ENCODE assay signal across 8 cellular contexts in genomic region chr17:67376892-67377726, GRCh38. TPM values are rescaled to one million over a fixed set of nuclear protein-coding genes. Genes with fewer than 3 reads are reported as not detected.
DNase-seq lines count a peak whose midpoint lies in the region; ATAC-seq and TF ChIP-seq lines count a peak whose summit lies in the region.

Gene PITPNC1 (plus strand): TSS chr17:67377281.

- H3K27me3 ChIP-seq in Panc1 (ENCODE audit: control insufficient read depth, insufficient read depth, low read length) (no peaks in the 10 kb centered on the region), esophagus (ENCODE audit: control insufficient read depth in 1 of 2, insufficient read depth in 2 of 2, low read length in 2 of 2) (no peaks in the 10 kb centered on the region), muscle layer of colon (ENCODE audit: control insufficient read depth in 1 of 2, insufficient read depth in 2 of 2, low read length in 2 of 2) (no peaks in the 10 kb centered on the region)

- BruUV-seq in Panc1 (replicated peaks; lab: Mats Ljungman, UMichigan), result no TSS peak

- H3K4me1 ChIP-seq in Panc1 (ENCODE audit: control insufficient read depth, insufficient read depth, low read length) (peaks cover 12% of the 10 kb centered on the region), esophagus (ENCODE audit: control insufficient read depth in 2 of 2, insufficient read depth in 2 of 2, low read length in 1 of 2) (no peaks in the 10 kb centered on the region), muscle layer of colon (ENCODE audit: insufficient read depth, low read length) (peaks cover 3% of the 10 kb centered on the region)

- H3K36me3 ChIP-seq in Panc1 (ENCODE audit: control insufficient read depth, insufficient read depth, low read length) (peaks cover 4% of the 10 kb centered on the region), esophagus (ENCODE audit: control insufficient read depth in 2 of 2, insufficient read depth in 2 of 2, low read length in 1 of 2) (no peaks in the 10 kb centered on the region), muscle layer of colon (ENCODE audit: insufficient read depth, low read length) (no peaks in the 10 kb centered on the region)

- intact Hi-C loops in Panc1 (cut with micrococcal nuclease; ENCODE audit: unreplicated experiment), result loop anchor here (5.0 kb wide), 1 partner anchor 225 kb away; no protein-coding TSS in a partner anchor

- 0% methylated on average over 73 to 76 of the region's 76 CpGs for WGBS in esophagus, 2 donors

- H3K4me3 Mint-ChIP-seq in activated T-cell treated with anti-CD3 and anti-CD28 coated beads, Interleukin-2, amount 50 U/mL, for 24 hours, result peak within 1 kb of the TSS; percentile 84

- ATAC-seq in GM21515 (IDR thresholded peaks at IDR 0.05; ENCODE audit: unreplicated experiment), result peak; percentile 62
- peak; percentile 89 for ATAC-seq in Panc1

- TF ChIP-seq CTCF in Panc1 (IDR thresholded peaks at IDR 0.05), result no peak

- peak within 1 kb of the TSS; percentile 80 to 85 for H3K4me3 ChIP-seq in Panc1 (ENCODE audit: low read depth in 2 of 2, low read length in 2 of 2)
- H3K4me3 ChIP-seq in esophagus (ENCODE audit: low read depth in 1 of 2, low read length in 2 of 2), result peak within 1 kb of the TSS; percentile 71 to 81
- H3K4me3 ChIP-seq in muscle layer of colon (ENCODE audit: low read depth in 1 of 2, low read length in 2 of 2), result peak within 1 kb of the TSS; percentile 83 to 91

- H3K9me3 ChIP-seq in Panc1 (ENCODE audit: control insufficient read depth, insufficient read depth, low read depth, low read length) (no peaks in the 10 kb centered on the region), esophagus (ENCODE audit: control insufficient read depth in 2 of 2, insufficient read depth in 1 of 2, low read depth in 1 of 2, low read length in 1 of 2) (no peaks in the 10 kb centered on the region), muscle layer of colon (ENCODE audit: low read length) (no peaks in the 10 kb centered on the region)

- H3K36me3 Mint-ChIP-seq in activated T-cell treated with anti-CD3 and anti-CD28 coated beads, Interleukin-2, amount 50 U/mL, for 24 hours (ENCODE audit: low read depth), result peaks cover 16% of the 10 kb centered on the region

- POLR2A ChIA-PET in Panc1 (lab: Charles Lee), result interaction anchor here (0.7 kb wide), 1 partner anchor 28 kb away, joined by 19 read pairs; no protein-coding TSS in a partner anchor

- H3K9me3 Mint-ChIP-seq in activated T-cell treated with anti-CD3 and anti-CD28 coated beads, Interleukin-2, amount 50 U/mL, for 24 hours, result no peaks in the 10 kb centered on the region

- peak within 1 kb of the TSS; percentile 70 for H3K27ac ChIP-seq in Panc1 (ENCODE audit: low read length)
- H3K27ac ChIP-seq in esophagus (ENCODE audit: low read depth in 2 of 2, low read length in 1 of 2), result peak within 1 kb of the TSS; percentile 80 to 84
- peak within 1 kb of the TSS; percentile 88 for H3K27ac ChIP-seq in muscle layer of colon (ENCODE audit: low read depth, low read length)

- CTCF ChIA-PET in Panc1 (lab: Charles Lee), result interaction anchor here (0.6 to 0.7 kb wide), 2 partner anchors 74 to 152 kb away, joined by 3 read pairs; no protein-coding TSS in a partner anchor

- DNase-seq in DMS 273 (lab: John Stamatoyannopoulos, UW; ENCODE audit: unreplicated experiment) (peak; percentile 95), HuH-7.5 (ENCODE audit: low spot score) (peak; percentile 79), Panc1 (ENCODE audit: low read depth, low spot score) (no peak)
- peak; percentile 91 for DNase-seq in activated T-cell treated with anti-CD3 and anti-CD28 coated beads, Interleukin-2, amount 50 U/mL, for 24 hours
- peak; percentile 71 for DNase-seq in stimulated activated CD8-positive, alpha-beta memory T cell treated with anti-CD3 and anti-CD28 coated beads, Interleukin-7, amount 100 ng/mL, for 24 hours (ENCODE audit: low read depth)

- H3K27me3 Mint-ChIP-seq in activated T-cell treated with anti-CD3 and anti-CD28 coated beads, Interleukin-2, amount 50 U/mL, for 24 hours, result no peaks in the 10 kb centered on the region

- H3K4me1 Mint-ChIP-seq in activated T-cell treated with anti-CD3 and anti-CD28 coated beads, Interleukin-2, amount 50 U/mL, for 24 hours (ENCODE audit: low read depth), result peaks cover 46% of the 10 kb centered on the region

- H3K9ac ChIP-seq in muscle layer of colon (ENCODE audit: low read length), result peak within 1 kb of the TSS; percentile 73

- in situ Hi-C loops in Panc1 (cut with HindIII; ENCODE audit: low pct_unique_long_range_greater_than_20kb, low sequenced_read_pairs), result no loop called here

- H3K27ac Mint-ChIP-seq in activated T-cell treated with anti-CD3 and anti-CD28 coated beads, Interleukin-2, amount 50 U/mL, for 24 hours, result peak within 1 kb of the TSS; percentile 92

RNA-seq across cellular contexts. Expression of gene PITPNC1, which starts in this region (rescaled TPM):
- 20.8 TPM for total RNA-seq in Panc1 (2021; ENCODE audit: unreplicated experiment)
- 25.2 TPM for polyA plus RNA-seq in Panc1 (2012; ENCODE audit: insufficient read length)
- polyA plus RNA-seq in esophagus, result 1 to 10 TPM; 7.9 to 9.6 TPM
